Comparison of ENCODE assay signal across 20 cellular contexts in the genomic region with DNA sequence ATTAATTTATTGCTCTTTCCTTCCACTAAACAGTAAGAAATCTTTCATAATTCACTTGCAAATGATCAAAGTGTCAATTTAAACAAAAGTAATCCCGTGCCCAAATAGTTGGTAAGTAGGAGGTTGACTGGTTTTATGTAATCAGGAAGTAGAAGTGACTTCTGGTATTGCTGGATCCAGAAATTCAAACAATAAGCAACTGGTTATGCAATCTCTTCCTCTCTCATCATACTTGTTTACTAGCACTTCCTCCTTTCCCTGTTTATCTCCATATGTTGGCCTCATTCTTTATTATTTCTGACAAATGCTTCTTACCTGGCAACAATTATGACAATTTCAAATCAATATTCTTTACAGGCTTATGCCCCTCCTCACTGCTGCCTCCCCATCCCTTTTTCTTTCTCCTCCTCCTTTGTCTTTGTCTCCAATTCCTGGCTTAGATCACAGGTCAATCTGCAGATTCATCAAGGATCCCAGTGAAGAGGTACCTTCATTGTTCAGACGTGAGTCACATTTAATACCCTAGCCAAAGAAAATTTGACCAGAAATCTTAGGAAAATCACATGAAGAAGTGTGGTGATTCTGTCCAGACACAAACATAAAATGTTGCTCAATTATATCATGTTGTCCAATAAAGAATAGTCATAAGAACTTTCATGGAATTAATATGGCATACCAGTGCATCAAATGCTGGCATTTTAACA.
DNase-seq lines count a peak whose midpoint lies in the region; ATAC-seq and TF ChIP-seq lines count a peak whose summit lies in the region.
"Had no signal": no experiment of that assay in that cellular context is flagged by ENCODE, and none has a peak within 500 bp of the region (broad histone marks: within the 10 kb centered on the region; RNA-seq: fewer than 3 reads in every experiment).

No MANE protein-coding gene starts in this region.

- H3K36me3 ChIP-seq in mesendoderm (ENCODE audit: control insufficient read depth, insufficient read depth, low read length): no peaks in the 10 kb centered on the region
- H3K36me3 ChIP-seq: right atrium auricular region, stomach had no signal

- H3K23ac ChIP-seq in mesendoderm (ENCODE audit: low read length): no peak overlapping the region

- ATAC-seq in HG03025 (IDR thresholded peaks at IDR 0.05; ENCODE audit: low FRiP score, unreplicated experiment): no peak
- no peak for ATAC-seq in GM19397 (IDR thresholded peaks at IDR 0.05; ENCODE audit: unreplicated experiment)
- ATAC-seq: activated CD8-positive, alpha-beta T cell treated with anti-CD3 and anti-CD28 coated beads for 36 hours; CD8-positive, alpha-beta T cell; K562; T-cell had no signal

- H3K4me2 ChIP-seq in mesendoderm (ENCODE audit: low read length): no peak overlapping the region

- no CpG with 5 or more reads among the region's 2 CpGs for WGBS in mesendoderm (ENCODE audit: extremely low coverage, insufficient coverage, low lambda C conversion rate)

- DNase-seq in DMS53 treated with DMSO at 0.1 percent for 48 hours (lab: John Stamatoyannopoulos, UW; ENCODE audit: unreplicated experiment) (peak; percentile 46), NB4 (ENCODE audit: low read depth) (peak; percentile 20), astrocyte of the hippocampus (ENCODE audit: low read depth, low spot score) (peak; percentile 3), mesendoderm (peak; percentile 8), NCI-H1105 (lab: John Stamatoyannopoulos, UW) (no peak)
- DNase-seq in activated T-helper 2 cell treated with anti-CD3 and anti-CD28 coated beads, Interferon-gamma antibody, Interleukin-2, Interleukin-4, amounts not matched to agents 10 μg/mL and 5 μg/mL and 100 μg/mL, durations not matched to agents 14 hours and 24 hours and 36 hours (ENCODE audit: low spot score): no peak
- DNase-seq: activated CD8-positive, alpha-beta T cell treated with anti-CD3 and anti-CD28 coated beads for 36 hours; activated naive CD8-positive, alpha-beta T cell treated with anti-CD3 and anti-CD28 coated beads, Interleukin-2, amount 10 ng/mL, durations not matched to agents 7 days and 5 days; CD8-positive, alpha-beta T cell; central memory CD4-positive, alpha-beta T cell; effector memory CD4-positive, alpha-beta T cell; foreskin fibroblast; NCI-H1436; stimulated activated CD4-positive, alpha-beta T cell treated with anti-CD3 and anti-CD28 coated beads, Interleukin-2, amount 100 ng/mL, for 24 hours; stomach; T-cell had no signal

- H3K18ac ChIP-seq in mesendoderm (ENCODE audit: low read length): no peak overlapping the region

- H3K4me3 ChIP-seq in NB4 (ENCODE audit: low read depth, low read length): no peak overlapping the region
- no peak overlapping the region for H3K4me3 ChIP-seq in mesendoderm (ENCODE audit: low read length)
- H3K4me3 ChIP-seq: K562, right atrium auricular region, stomach had no signal

- H3K79me2 ChIP-seq in mesendoderm (ENCODE audit: control insufficient read depth, insufficient read depth, low read length): no peaks in the 10 kb centered on the region

- H3K4me3 Mint-ChIP-seq in activated T-helper 2 cell treated with anti-CD3 and anti-CD28 coated beads, Interferon-gamma antibody, Interleukin-2, Interleukin-4, amounts not matched to agents 10 μg/mL and 5 μg/mL and 100 μg/mL, durations not matched to agents 14 hours and 24 hours and 36 hours (ENCODE audit: low read depth): no peak overlapping the region
- H3K4me3 Mint-ChIP-seq: activated CD8-positive, alpha-beta T cell treated with anti-CD3 and anti-CD28 coated beads for 36 hours; activated naive CD8-positive, alpha-beta T cell treated with anti-CD3 and anti-CD28 coated beads, Interleukin-2, amount 10 ng/mL, durations not matched to agents 7 days and 5 days; CD8-positive, alpha-beta T cell; T-cell had no signal

- H3K9me3 Mint-ChIP-seq in activated T-helper 2 cell treated with anti-CD3 and anti-CD28 coated beads, Interferon-gamma antibody, Interleukin-2, Interleukin-4, amounts not matched to agents 10 μg/mL and 5 μg/mL and 100 μg/mL, durations not matched to agents 14 hours and 24 hours and 36 hours: peaks cover 39% of the 10 kb centered on the region

- no peaks in the 10 kb centered on the region for H3K4me1 ChIP-seq in mesendoderm (ENCODE audit: control insufficient read depth, low read depth, low read length)
- H3K4me1 ChIP-seq: right atrium auricular region, stomach had no signal

- no peak overlapping the region for H3K27ac Mint-ChIP-seq in activated T-helper 2 cell treated with anti-CD3 and anti-CD28 coated beads, Interferon-gamma antibody, Interleukin-2, Interleukin-4, amounts not matched to agents 10 μg/mL and 5 μg/mL and 100 μg/mL, durations not matched to agents 14 hours and 24 hours and 36 hours
- H3K27ac Mint-ChIP-seq: activated CD8-positive, alpha-beta T cell treated with anti-CD3 and anti-CD28 coated beads for 36 hours; activated naive CD8-positive, alpha-beta T cell treated with anti-CD3 and anti-CD28 coated beads, Interleukin-2, amount 10 ng/mL, durations not matched to agents 7 days and 5 days; CD8-positive, alpha-beta T cell; T-cell had no signal

- no peak overlapping the region for H2AK5ac ChIP-seq in mesendoderm (ENCODE audit: low read length)

- no peak overlapping the region for H3K4ac ChIP-seq in mesendoderm (ENCODE audit: low read depth, low read length)

- H2BK5ac ChIP-seq in mesendoderm (ENCODE audit: low read length): no peak overlapping the region

- H4K8ac ChIP-seq in mesendoderm (ENCODE audit: low read depth, low read length): no peak overlapping the region

- H3K27me3 Mint-ChIP-seq in activated T-helper 2 cell treated with anti-CD3 and anti-CD28 coated beads, Interferon-gamma antibody, Interleukin-2, Interleukin-4, amounts not matched to agents 10 μg/mL and 5 μg/mL and 100 μg/mL, durations not matched to agents 14 hours and 24 hours and 36 hours (ENCODE audit: low read depth): no peaks in the 10 kb centered on the region
- H3K27me3 Mint-ChIP-seq: activated CD8-positive, alpha-beta T cell treated with anti-CD3 and anti-CD28 coated beads for 36 hours; activated naive CD8-positive, alpha-beta T cell treated with anti-CD3 and anti-CD28 coated beads, Interleukin-2, amount 10 ng/mL, durations not matched to agents 7 days and 5 days; T-cell had no signal

- intact Hi-C loops in activated T-helper 2 cell treated with anti-CD3 and anti-CD28 coated beads, Interferon-gamma antibody, Interleukin-2, Interleukin-4, amounts not matched to agents 10 μg/mL and 5 μg/mL and 100 μg/mL, durations not matched to agents 14 hours and 24 hours and 36 hours (cut with micrococcal nuclease): no loop called here

- no peak overlapping the region for H4K5ac ChIP-seq in mesendoderm (ENCODE audit: low read length)

- no peaks in the 10 kb centered on the region for H3K79me1 ChIP-seq in mesendoderm (ENCODE audit: low read length)

- H3K36me3 Mint-ChIP-seq in activated T-helper 2 cell treated with anti-CD3 and anti-CD28 coated beads, Interferon-gamma antibody, Interleukin-2, Interleukin-4, amounts not matched to agents 10 μg/mL and 5 μg/mL and 100 μg/mL, durations not matched to agents 14 hours and 24 hours and 36 hours (ENCODE audit: low read depth): no peaks in the 10 kb centered on the region
- H3K36me3 Mint-ChIP-seq: activated naive CD8-positive, alpha-beta T cell treated with anti-CD3 and anti-CD28 coated beads, Interleukin-2, amount 10 ng/mL, durations not matched to agents 7 days and 5 days; CD8-positive, alpha-beta T cell; T-cell had no signal

- no peak overlapping the region for H3K9ac ChIP-seq in mesendoderm (ENCODE audit: low read length)

- TF ChIP-seq CTCF in NB4 (IDR thresholded peaks at IDR 0.05; ENCODE audit: low read depth, low read length): no peak

- H3K27me3 ChIP-seq in mesendoderm (ENCODE audit: insufficient read depth, low read length, poor library complexity): no peaks in the 10 kb centered on the region
- H3K27me3 ChIP-seq: right atrium auricular region, stomach had no signal

- H3K27ac ChIP-seq in mesendoderm (ENCODE audit: low read depth, low read length): no peak overlapping the region
- H3K27ac ChIP-seq: right atrium auricular region, stomach had no signal

- H2BK15ac ChIP-seq in mesendoderm (replicated peaks; ENCODE audit: low read depth): no peak overlapping the region

- H2BK120ac ChIP-seq in mesendoderm (ENCODE audit: low read depth, low read length): no peak overlapping the region

- H3K4me1 Mint-ChIP-seq in activated T-helper 2 cell treated with anti-CD3 and anti-CD28 coated beads, Interferon-gamma antibody, Interleukin-2, Interleukin-4, amounts not matched to agents 10 μg/mL and 5 μg/mL and 100 μg/mL, durations not matched to agents 14 hours and 24 hours and 36 hours (ENCODE audit: low read depth): no peaks in the 10 kb centered on the region
- H3K4me1 Mint-ChIP-seq: activated naive CD8-positive, alpha-beta T cell treated with anti-CD3 and anti-CD28 coated beads, Interleukin-2, amount 10 ng/mL, durations not matched to agents 7 days and 5 days; T-cell had no signal

- TF ChIP-seq POLR2A in NB4 (IDR thresholded peaks at IDR 0.05; ENCODE audit: extremely low read depth, insufficient read length): no peak

- H3K56ac ChIP-seq in mesendoderm (ENCODE audit: low read length): no peak overlapping the region

Comparison
In these comparisons a context has a peak if more than half of its experiments do, and no peak if none do; other contexts are left out.
1. DNase-seq: peak in DMS53 treated with DMSO at 0.1 percent for 48 hours (single experiment), NB4 (single experiment), astrocyte of the hippocampus (single experiment) and mesendoderm (single experiment); none in activated T-helper 2 cell treated with anti-CD3 and anti-CD28 coated beads, Interferon-gamma antibody, Interleukin-2, Interleukin-4, amounts not matched to agents 10 μg/mL and 5 μg/mL and 100 μg/mL, durations not matched to agents 14 hours and 24 hours and 36 hours (single experiment) and NCI-H1105 (single experiment).